ENCODE assay signal across 30 cellular contexts in genomic region chr11:76889414-76889975, GRCh38. TPM values are rescaled to one million over a fixed set of nuclear protein-coding genes. Genes with fewer than 3 reads are reported as not detected.
DNase-seq lines count a peak whose midpoint lies in the region; ATAC-seq, FAIRE-seq and TF ChIP-seq lines count a peak whose summit lies in the region.
"Had no signal": no experiment of that assay in that cellular context is flagged by ENCODE, and none has a peak within 500 bp of the region (broad histone marks: within the 10 kb centered on the region; RNA-seq: fewer than 3 reads in every experiment).

No MANE protein-coding gene starts in this region.

- no peak for TF ChIP-seq RAD21 in K562 (CRISPR knock-in tag; conservative IDR thresholded peaks at IDR 0.05 in 1 of 2, IDR thresholded peaks at IDR 0.05 in 1 of 2)

- no peak for TF ChIP-seq CTCF in HEK293 (tag by site-specific recombination; IDR thresholded peaks at IDR 0.05)
- no peak for TF ChIP-seq CTCF in K562 (IDR thresholded peaks at IDR 0.05 in 2 of 3, conservative IDR thresholded peaks at IDR 0.05 in 1 of 3; ENCODE audit: insufficient read depth in 2 of 3, low read depth in 1 of 3, low read length in 3 of 3)

- in situ Hi-C loops in K562 (cut with MboI), result no loop called here

- no TSS peak for BruUV-seq in K562 (replicated peaks; lab: Mats Ljungman, UMichigan)

- H3K4me1 ChIP-seq in HEK293 (ENCODE audit: control insufficient read depth, insufficient read depth, low read length) (peaks cover 7% of the 10 kb centered on the region; the same call in 1 of the 2 replicates), K562 (replicated peaks in 1 of 2; ENCODE audit: control insufficient read depth in 2 of 2, insufficient read depth in 2 of 2, low read length in 2 of 2) (peaks cover 17 to 40% of the 10 kb centered on the region in 2 experiments), right cardiac atrium (ENCODE audit: control insufficient read depth, insufficient read depth, low read length) (no peaks in the 10 kb centered on the region)

- no peak overlapping the region; a peak in 1 of 4 replicates for H3K9ac ChIP-seq in K562 (ENCODE audit: insufficient read depth in 1 of 2, low read depth in 2 of 2, low read length in 2 of 2)

- WGBS in K562 (ENCODE audit: insufficient coverage, low coverage, missing lambda C conversion rate), result 100% methylated on average over 1 of the region's 1 CpG
- 96% methylated on average over 1 of the region's 1 CpG for WGBS in right cardiac atrium

- no peaks in the 10 kb centered on the region for H3K9me1 ChIP-seq in K562 (ENCODE audit: control insufficient read depth, insufficient read depth, low read length)

- no peak overlapping the region for H3K4me3 ChIP-seq in HEK293 (ENCODE audit: low read depth, low read length)
- no peak overlapping the region for H3K4me3 ChIP-seq in K562
- no peak overlapping the region for H3K4me3 ChIP-seq in right cardiac atrium (ENCODE audit: low read length)
- H3K4me3 ChIP-seq: lower lobe of right lung had no signal

- TF ChIP-seq POLR2A in K562 (conservative IDR thresholded peaks at IDR 0.05), result no peak

- no peaks in the 10 kb centered on the region for H4K20me1 ChIP-seq in K562 (replicated peaks; ENCODE audit: control insufficient read depth, insufficient read depth, low read length)

- no peak overlapping the region for H3K4me3 Mint-ChIP-seq in naive thymus-derived CD8-positive, alpha-beta T cell
- H3K4me3 Mint-ChIP-seq: activated naive CD4-positive, alpha-beta T cell treated with anti-CD3 and anti-CD28 coated beads, Interleukin-2, amount 50 U/mL, for 24 hours; CD8-positive, alpha-beta T cell; nephron had no signal

- FAIRE-seq in K562 (lab: Jason Lieb, UNC), result no peak
- FAIRE-seq: GM12891, H1, RCC 7860, urothelium cell line had no signal

- intact Hi-C loops in K562 (cut with micrococcal nuclease), result no loop called here
- intact Hi-C loops in left colon (cut with DNase I, micrococcal nuclease), result no loop called here
- intact Hi-C loops in right cardiac atrium (cut with DNase I), result no loop called here

- H3K79me2 ChIP-seq in K562 (ENCODE audit: control insufficient read depth, insufficient read depth, low read length), result peaks cover 8% of the 10 kb centered on the region; the same call in 1 of the 3 replicates

- H2AFZ ChIP-seq in K562 (ENCODE audit: low read depth, low read length), result no peak overlapping the region

- CTCF ChIA-PET in HEK293 (lab: Yijun Ruan, JAX) (interaction anchor here (0.7 to 2.8 kb wide), 3 partner anchors 9 to 81 kb away, joined by 3 to 11 read pairs (median 6); no protein-coding TSS in a partner anchor), K562 (lab: Yijun Ruan, JAX; ENCODE audit: low intra/inter-chr PET ratio) (no interaction called here)

- TF ChIP-seq EP300 in K562 (IDR thresholded peaks at IDR 0.05; ENCODE audit: low read length), result no peak

- no peak overlapping the region for H3K27ac Mint-ChIP-seq in naive thymus-derived CD8-positive, alpha-beta T cell
- H3K27ac Mint-ChIP-seq: activated naive CD4-positive, alpha-beta T cell treated with anti-CD3 and anti-CD28 coated beads, Interleukin-2, amount 50 U/mL, for 24 hours; CD8-positive, alpha-beta T cell; nephron had no signal

- H3K27me3 ChIP-seq in K562 (ENCODE audit: control insufficient read depth in 2 of 2, insufficient read depth in 2 of 2, low read length in 2 of 2) (no peaks in the 10 kb centered on the region), right cardiac atrium (ENCODE audit: control insufficient read depth, insufficient read depth) (no peaks in the 10 kb centered on the region)
- H3K27me3 ChIP-seq: BE2C had no signal

- H3K9me3 ChIP-seq in HEK293 (ENCODE audit: control insufficient read depth, insufficient read depth, low read depth, low read length) (no peaks in the 10 kb centered on the region), K562 (replicated peaks; ENCODE audit: control insufficient read depth, insufficient read depth, low read depth, low read length) (no peaks in the 10 kb centered on the region), right cardiac atrium (ENCODE audit: control insufficient read depth, low read length) (no peaks in the 10 kb centered on the region)
- H3K9me3 ChIP-seq: BE2C, lower lobe of right lung had no signal

- H3K4me1 Mint-ChIP-seq in naive thymus-derived CD8-positive, alpha-beta T cell, result peaks cover 5 to 13% (median 9%) of the 10 kb centered on the region in 4 donors
- H3K4me1 Mint-ChIP-seq: nephron had no signal

- H3K9me3 Mint-ChIP-seq in naive thymus-derived CD8-positive, alpha-beta T cell, result no peaks in the 10 kb centered on the region
- H3K9me3 Mint-ChIP-seq: activated naive CD4-positive, alpha-beta T cell treated with anti-CD3 and anti-CD28 coated beads, Interleukin-2, amount 50 U/mL, for 24 hours; CD8-positive, alpha-beta T cell; nephron had no signal

- H3K27ac ChIP-seq in HEK293 (ENCODE audit: extremely low read depth, low read depth, low read length), result no peak overlapping the region
- H3K27ac ChIP-seq in K562 (ENCODE audit: extremely low read depth, low read depth, low read length), result peak overlapping the region; percentile 17; the same call in 1 of the 3 replicates
- peak overlapping the region; percentile 62 for H3K27ac ChIP-seq in substantia nigra (ENCODE audit: low read depth, low read length, poor library complexity, severe bottlenecking)
- no peak overlapping the region for H3K27ac ChIP-seq in right cardiac atrium (ENCODE audit: low read length)
- H3K27ac ChIP-seq: lower lobe of right lung, VCaP had no signal

- peaks cover 0 to 6% (median 0%) of the 10 kb centered on the region in 3 donors for H3K36me3 Mint-ChIP-seq in naive thymus-derived CD8-positive, alpha-beta T cell
- H3K36me3 Mint-ChIP-seq: activated naive CD4-positive, alpha-beta T cell treated with anti-CD3 and anti-CD28 coated beads, Interleukin-2, amount 50 U/mL, for 24 hours; CD8-positive, alpha-beta T cell had no signal

- H3K27me3 Mint-ChIP-seq in naive thymus-derived CD8-positive, alpha-beta T cell, result no peaks in the 10 kb centered on the region
- H3K27me3 Mint-ChIP-seq: activated naive CD4-positive, alpha-beta T cell treated with anti-CD3 and anti-CD28 coated beads, Interleukin-2, amount 50 U/mL, for 24 hours had no signal

- POLR2A ChIA-PET in HEK293 (lab: Yijun Ruan, JAX), result no interaction called here
- POLR2A ChIA-PET in K562 (lab: Yijun Ruan, JAX), result interaction anchor here (0.9 kb wide), 1 partner anchor 26 kb away, joined by 3 read pairs; no protein-coding TSS in a partner anchor
- POLR2A ChIA-PET in naive thymus-derived CD8-positive, alpha-beta T cell (lab: Charles Lee), result no interaction called here

- H3K4me2 ChIP-seq in K562 (ENCODE audit: insufficient read depth, low read length), result no peak overlapping the region

- ATAC-seq in K562 (no peak), left colon (peak; percentile 35), right cardiac atrium (no peak)
- no peak for ATAC-seq in naive thymus-derived CD8-positive, alpha-beta T cell
- ATAC-seq: CD8-positive, alpha-beta T cell; lower lobe of right lung had no signal

- H3K36me3 ChIP-seq in HEK293 (ENCODE audit: control insufficient read depth in 2 of 2, insufficient read depth in 1 of 2, low read length in 2 of 2) (no peaks in the 10 kb centered on the region), K562 (ENCODE audit: control insufficient read depth, insufficient read depth, low read length) (no peaks in the 10 kb centered on the region)
- H3K36me3 ChIP-seq: BE2C, lower lobe of right lung had no signal

- DNase-seq in K562 (ENCODE audit: extremely low read depth in 1 of 4, low spot score in 3 of 4) (no peak), left colon (no peak), substantia nigra (lab: John Stamatoyannopoulos, UW) (no peak), right cardiac atrium (no peak)
- DNase-seq in naive thymus-derived CD8-positive, alpha-beta T cell, result no peak
- no peak for DNase-seq in activated CD4-positive, alpha-beta T cell treated with anti-CD3 and anti-CD28 coated beads for 48 hours
- DNase-seq: ACHN; activated CD4-positive, alpha-beta T cell treated with anti-CD3 and anti-CD28 coated beads for 4 hours; activated CD8-positive, alpha-beta memory T cell treated with anti-CD3 and anti-CD28 coated beads for 24 hours; BE2C; CD8-positive, alpha-beta T cell; cortex of kidney; islet precursor cell; lower lobe of right lung; MV-4-11; NCI-H1436 treated with DMSO at 0.1 percent for 48 hours; NCI-H2081 treated with DMSO at 0.1 percent for 48 hours; NCI-H748 treated with DMSO at 0.1 percent for 48 hours; SIG-M5; stimulated activated naive CD4-positive, alpha-beta T cell treated with Interleukin-2 at 50 U/mL for 16 hours; SW 1271; T-helper 9 cell had no signal

TF ChIP-seq in HEK293, 187 proteins besides CTCF, POLR2A, EP300 and RAD21 (continues in another document):
- TF ChIP-seq ZNF791 (tag by site-specific recombination; IDR thresholded peaks at IDR 0.05) (no peak), ZNF391 (tag by site-specific recombination; IDR thresholded peaks at IDR 0.05; ENCODE audit: borderline replicate concordance, low read depth) (no peak), PRDM1 (tag by site-specific recombination; IDR thresholded peaks at IDR 0.05) (peak; percentile 73; the same call in 1 of the 2 replicates)

RNA-seq across cellular contexts. Expression of gene ACER3, which starts 28.8 kb away (rescaled TPM):
- 28.7 and 32.1 TPM in 2 replicates for total RNA-seq in K562 (2011; cell fraction: chromatin; rRNA removed; ENCODE audit: low replicate concordance)
- 16.7 and 18.3 TPM in 2 replicates for total RNA-seq in K562 (2011; cell fraction: nucleolus; rRNA removed)
- 17.2 and 24.5 TPM in 2 replicates for total RNA-seq in K562 (2011; cell fraction: nucleoplasm; rRNA removed)
- total RNA-seq in K562 (2014; rRNA removed) (5.6 and 7.5 TPM in 2 replicates), K562 (2014; rRNA removed; fragmentation: Illumina TruSeq; extraction: Trizol) (9.5 and 13.3 TPM in 2 replicates), K562 (2015; rRNA removed; fragmentation: Illumina TruSeq; extraction: Trizol) (8.6 and 10.3 TPM in 2 replicates), K562 (2021) (10.5 and 13.1 TPM in 2 replicates), left colon (10 to 100 TPM; 38.9 to 55.5 TPM), right cardiac atrium (10 to 100 TPM; 10.6 to 16.1 (median 12.9) TPM)
- polyA plus RNA-seq in K562 (2011; rRNA removed) (18.7 and 23.8 TPM in 2 replicates), K562 (2014; fragmentation: Illumina TruSeq; extraction: Trizol) (8.2 and 11.3 TPM in 2 replicates), K562 (2014; fragmentation: Nextera tagmentation; extraction: Ambion mirVana) (1 to 10 TPM; 2.0 to 3.0 TPM), K562 (2014; rRNA removed) (6.1 and 6.2 TPM in 2 replicates), right cardiac atrium (4.1 TPM)
- polyA plus RNA-seq in K562 (2011; cell fraction: cytosol; rRNA removed), result 6.5 and 9.3 TPM in 2 replicates
- 11.8 and 12.2 TPM in 2 replicates for polyA plus RNA-seq in K562 (2011; cell fraction: nucleus; rRNA removed)
- 6.9 and 7.1 TPM in 2 replicates for polyA plus RNA-seq in K562 (2012)
- 21.6 and 23.6 TPM in 2 replicates for polyA minus RNA-seq in K562 (2011; rRNA and poly(A)+ RNA removed)
- polyA minus RNA-seq in K562 (2011; cell fraction: cytosol; rRNA and poly(A)+ RNA removed), result 5.0 and 5.7 TPM in 2 replicates
- polyA minus RNA-seq in K562 (2011; cell fraction: nucleus; rRNA and poly(A)+ RNA removed), result 14.5 and 14.7 TPM in 2 replicates
- 1 to 10 TPM; 6.4 to 7.8 TPM for total RNA-seq in naive thymus-derived CD8-positive, alpha-beta T cell
- 1 to 10 TPM; 3.1 to 6.3 (median 3.5) TPM for polyA plus RNA-seq in naive thymus-derived CD8-positive, alpha-beta T cell

Comparison
In these comparisons a context has a peak if more than half of its experiments do, and no peak if none do; other contexts are left out.
1. H3K27ac ChIP-seq: peak in K562 (single experiment) and substantia nigra (single experiment); none in HEK293 (single experiment) and right cardiac atrium (single experiment).